In genomic region chr15:57516327-57517026, GRCh38 we compare ENCODE assay signal across 1 cellular context.
TF ChIP-seq lines count a peak whose summit lies in the region.

No MANE protein-coding gene starts in this region.

TF ChIP-seq in WTC11, 78 proteins besides CTCF, POLR2A, EP300 and RAD21 (continued from another document):
- no peak for TF ChIP-seq ZNF532 (CRISPR knock-in tag; IDR thresholded peaks at IDR 0.05; ENCODE audit: borderline replicate concordance)
- TF ChIP-seq ZSCAN18 (CRISPR knock-in tag; IDR thresholded peaks at IDR 0.05), result no peak
- TF ChIP-seq RELA (CRISPR knock-in tag; IDR thresholded peaks at IDR 0.05; ENCODE audit: borderline replicate concordance), result no peak
- TF ChIP-seq NFE2L1 (CRISPR knock-in tag; IDR thresholded peaks at IDR 0.05), result no peak
- TF ChIP-seq HMGA2 (CRISPR knock-in tag; IDR thresholded peaks at IDR 0.05), result no peak
- TF ChIP-seq EMX1 (CRISPR knock-in tag; IDR thresholded peaks at IDR 0.05), result no peak
- no peak for TF ChIP-seq ETV6 (CRISPR knock-in tag; IDR thresholded peaks at IDR 0.05)
- TF ChIP-seq E2F4 (CRISPR knock-in tag; IDR thresholded peaks at IDR 0.05; ENCODE audit: borderline replicate concordance, low read depth), result no peak
